Comparison of ENCODE assay signal across 25 cellular contexts in genomic region chr14:73627033-73627432, GRCh38. TPM values are rescaled to one million over a fixed set of nuclear protein-coding genes. Genes with fewer than 3 reads are reported as not detected.
DNase-seq lines count a peak whose midpoint lies in the region; ATAC-seq and FAIRE-seq lines count a peak whose summit lies in the region.
"Had no signal": no experiment of that assay in that cellular context is flagged by ENCODE, and none has a peak within 500 bp of the region (broad histone marks: within the 10 kb centered on the region; RNA-seq: fewer than 3 reads in every experiment).

No MANE protein-coding gene starts in this region.

- no peaks in the 10 kb centered on the region for H3K9me3 Mint-ChIP-seq in activated CD4-positive, alpha-beta T cell treated with anti-CD3 and anti-CD28 coated beads for 36 hours (ENCODE audit: low read depth)

- no peaks in the 10 kb centered on the region for H3K36me3 ChIP-seq in effector memory CD4-positive, alpha-beta T cell (ENCODE audit: control insufficient read depth, insufficient read depth, low read length)
- H3K36me3 ChIP-seq: BLaER1 had no signal

- CTCF ChIA-PET in activated CD4-positive, alpha-beta T cell treated with anti-CD3 and anti-CD28 coated beads for 36 hours (lab: Charles Lee), result interaction anchor here (0.6 to 1.3 kb wide), 7 partner anchors 23 to 165 kb away, joined by 3 to 6 read pairs (median 3); no protein-coding TSS in a partner anchor

- H3K36me3 Mint-ChIP-seq in activated CD4-positive, alpha-beta T cell treated with anti-CD3 and anti-CD28 coated beads for 36 hours (ENCODE audit: low read depth), result no peaks in the 10 kb centered on the region
- H3K36me3 Mint-ChIP-seq: CD4-positive, alpha-beta memory T cell had no signal

- POLR2A ChIA-PET in activated CD4-positive, alpha-beta T cell treated with anti-CD3 and anti-CD28 coated beads for 36 hours (lab: Charles Lee), result interaction anchor here (0.6 kb wide), 2 partner anchors 10 to 37 kb away, joined by 3 to 4 read pairs; no protein-coding TSS in a partner anchor

- H3K27me3 ChIP-seq in effector memory CD4-positive, alpha-beta T cell (replicated peaks; ENCODE audit: control insufficient read depth, insufficient read depth, low read length, poor library complexity, severe bottlenecking), result no peaks in the 10 kb centered on the region
- H3K27me3 ChIP-seq: BLaER1 had no signal

- peak; percentile 90 for ATAC-seq in activated CD4-positive, alpha-beta T cell treated with anti-CD3 and anti-CD28 coated beads for 36 hours
- ATAC-seq in left lobe of liver, result peak; percentile 41
- ATAC-seq: HCT116, HepG2, Panc1 had no signal

- H3K4me3 ChIP-seq in effector memory CD4-positive, alpha-beta T cell (ENCODE audit: insufficient read depth, low read depth, low read length, poor library complexity, severe bottlenecking), result no peak overlapping the region
- H3K4me3 ChIP-seq: BLaER1 had no signal

- H3K4me1 ChIP-seq in effector memory CD4-positive, alpha-beta T cell (ENCODE audit: control insufficient read depth, insufficient read depth, low read length, poor library complexity, severe bottlenecking), result no peaks in the 10 kb centered on the region

- no peak overlapping the region for H3K4me3 Mint-ChIP-seq in activated CD4-positive, alpha-beta T cell treated with anti-CD3 and anti-CD28 coated beads for 36 hours
- H3K4me3 Mint-ChIP-seq: CD4-positive, alpha-beta memory T cell had no signal

- H3K27me3 Mint-ChIP-seq in activated CD4-positive, alpha-beta T cell treated with anti-CD3 and anti-CD28 coated beads for 36 hours, result peaks cover 5% of the 10 kb centered on the region

- no peaks in the 10 kb centered on the region for H3K9me3 ChIP-seq in effector memory CD4-positive, alpha-beta T cell (ENCODE audit: control insufficient read depth, low read length)

- no peak overlapping the region for H3K27ac Mint-ChIP-seq in activated CD4-positive, alpha-beta T cell treated with anti-CD3 and anti-CD28 coated beads for 36 hours
- H3K27ac Mint-ChIP-seq: CD4-positive, alpha-beta memory T cell had no signal

- peak; percentile 38 for DNase-seq in activated CD4-positive, alpha-beta T cell treated with anti-CD3 and anti-CD28 coated beads for 36 hours
- DNase-seq in activated CD4-positive, alpha-beta T cell treated with anti-CD3 and anti-CD28 coated beads for 4 hours, result no peak
- DNase-seq in stimulated activated CD4-positive, alpha-beta T cell treated with anti-CD3 and anti-CD28 coated beads, Interleukin-1b, Interleukin-23, amount 100 ng/mL, for 48 hours, result peak; percentile 37
- DNase-seq in stimulated activated CD4-positive, alpha-beta T cell treated with anti-CD3 and anti-CD28 coated beads, Interleukin-4, amount 100 ng/mL, for 24 hours, result no peak
- DNase-seq in left lobe of liver (ENCODE audit: low spot score) (no peak), urothelium cell line (ENCODE audit: low spot score) (no peak), SW480 (ENCODE audit: low spot score) (no peak)
- DNase-seq in effector memory CD4-positive, alpha-beta T cell, result no peak
- DNase-seq: ACHN; CD4-positive, alpha-beta memory T cell; DND-41; GOT3; KBM-7; NCI-H1092 treated with DMSO at 0.1 percent for 48 hours; NCI-H1436 treated with DMSO at 0.1 percent for 48 hours; NCI-H1930; NCI-H2227 treated with DMSO at 0.1 percent for 48 hours; NCI-H524; NCI-H774; SIG-M5 had no signal

- H3K4me1 Mint-ChIP-seq in activated CD4-positive, alpha-beta T cell treated with anti-CD3 and anti-CD28 coated beads for 36 hours, result peaks cover 5% of the 10 kb centered on the region
- H3K4me1 Mint-ChIP-seq: CD4-positive, alpha-beta memory T cell had no signal

- intact Hi-C loops in activated CD4-positive, alpha-beta T cell treated with anti-CD3 and anti-CD28 coated beads for 36 hours (cut with DNase I, micrococcal nuclease), result no loop called here

- H3K27ac ChIP-seq in effector memory CD4-positive, alpha-beta T cell (ENCODE audit: insufficient read depth, low read length, poor library complexity, severe bottlenecking), result no peak overlapping the region
- H3K27ac ChIP-seq: 22Rv1, BLaER1 had no signal

- FAIRE-seq in urothelium cell line (lab: Jason Lieb, UNC), result peak; percentile 77
- FAIRE-seq: HepG2 had no signal

RNA-seq across cellular contexts. Expression of gene ACOT6, which starts 14.7 kb away (rescaled TPM):
- total RNA-seq in activated CD4-positive, alpha-beta T cell treated with anti-CD3 and anti-CD28 coated beads for 36 hours, result under 1 TPM in 1 of 2 experiments, not detected in 1; 0.18 TPM
- total RNA-seq in left lobe of liver, result 1.6 TPM
- total RNA-seq: CD4-positive, alpha-beta memory T cell had no signal

RNA-seq across cellular contexts. Expression of gene DNAL1, which starts 17.8 kb away (rescaled TPM):
- 1 to 10 TPM; 3.7 to 6.8 TPM for total RNA-seq in activated CD4-positive, alpha-beta T cell treated with anti-CD3 and anti-CD28 coated beads for 36 hours
- total RNA-seq in left lobe of liver, result 1.6 TPM

RNA-seq across cellular contexts. Expression of gene ACOT4, which starts 35.4 kb away (rescaled TPM):
- 1 to 10 TPM; 3.0 to 3.1 TPM for total RNA-seq in activated CD4-positive, alpha-beta T cell treated with anti-CD3 and anti-CD28 coated beads for 36 hours
- total RNA-seq in left lobe of liver, result 9.9 TPM

RNA-seq across cellular contexts. Expression of gene ACOT2, which starts 58.0 kb away (rescaled TPM):
- total RNA-seq in activated CD4-positive, alpha-beta T cell treated with anti-CD3 and anti-CD28 coated beads for 36 hours, result 1 to 10 TPM; 2.8 to 5.0 TPM
- total RNA-seq in left lobe of liver, result 141 TPM

Comparison
In these comparisons a context has a peak if more than half of its experiments do, and no peak if none do; other contexts are left out.
1. DNase-seq: peak in activated CD4-positive, alpha-beta T cell treated with anti-CD3 and anti-CD28 coated beads for 36 hours (single experiment) and stimulated activated CD4-positive, alpha-beta T cell treated with anti-CD3 and anti-CD28 coated beads, Interleukin-1b, Interleukin-23, amount 100 ng/mL, for 48 hours (single experiment); none in activated CD4-positive, alpha-beta T cell treated with anti-CD3 and anti-CD28 coated beads for 4 hours (0 of 2), stimulated activated CD4-positive, alpha-beta T cell treated with anti-CD3 and anti-CD28 coated beads, Interleukin-4, amount 100 ng/mL, for 24 hours (single experiment), left lobe of liver (single experiment), urothelium cell line (single experiment), effector memory CD4-positive, alpha-beta T cell (0 of 3) and SW480 (single experiment).